ENCODE assay signal across 14 cellular contexts in genomic region chr14:100312110-100313044, GRCh38. TPM values are rescaled to one million over a fixed set of nuclear protein-coding genes. Genes with fewer than 3 reads are reported as not detected.
DNase-seq lines count a peak whose midpoint lies in the region; ATAC-seq and TF ChIP-seq lines count a peak whose summit lies in the region.
"Not testable (repeated sequence)": the region's sequence is repeated elsewhere in the genome, so short reads cannot be mapped to it uniquely, and the experiment has no call there.
"Had no signal": no experiment of that assay in that cellular context is flagged by ENCODE, and none has a peak within 500 bp of the region (broad histone marks: within the 10 kb centered on the region; RNA-seq: fewer than 3 reads in every experiment).

No MANE protein-coding gene starts in this region.

- not testable (repeated sequence) for H3K9me3 Mint-ChIP-seq in activated B cell treated with CpG ODN at 0.5 μM for 24 hours; naive B cell; stimulated activated naive B cell treated with anti-CD40 and anti-IgM and Interleukin-4, amounts not matched to agents 10 μg/mL and 1 μg/mL and 100 μg/mL, for 72 hours
- peaks cover 11% of the 10 kb centered on the region for H3K9me3 Mint-ChIP-seq in glutamatergic neuron (ENCODE audit: unreplicated experiment)

- peaks cover 23% of the 10 kb centered on the region for H3K4me1 Mint-ChIP-seq in activated B cell treated with CpG ODN at 0.5 μM for 24 hours
- peaks cover 38% of the 10 kb centered on the region for H3K4me1 Mint-ChIP-seq in glutamatergic neuron (ENCODE audit: low read depth, unreplicated experiment)
- peaks cover 27 to 39% (median 35%) of the 10 kb centered on the region in 3 donors for H3K4me1 Mint-ChIP-seq in naive B cell
- peaks cover 26 to 46% of the 10 kb centered on the region in 2 donors for H3K4me1 Mint-ChIP-seq in stimulated activated naive B cell treated with anti-CD40 and anti-IgM and Interleukin-4, amounts not matched to agents 10 μg/mL and 1 μg/mL and 100 μg/mL, for 72 hours

- intact Hi-C loops in activated B cell treated with CpG ODN at 0.5 μM for 24 hours (cut with micrococcal nuclease): not testable (repeated sequence)

- POLR2A ChIA-PET in activated B cell treated with CpG ODN at 0.5 μM for 24 hours (lab: Charles Lee): interaction anchor here (0.8 to 1.2 kb wide), 4 partner anchors 9 to 119 kb away, joined by 3 read pairs; no protein-coding TSS in a partner anchor

- H3K4me3 Mint-ChIP-seq in activated B cell treated with CpG ODN at 0.5 μM for 24 hours (peak overlapping the region; percentile 52), glutamatergic neuron (ENCODE audit: unreplicated experiment) (peak overlapping the region; percentile 63), naive B cell (peak overlapping the region; percentile 63 to 89 (median 74))
- H3K4me3 Mint-ChIP-seq in stimulated activated naive B cell treated with anti-CD40 and anti-IgM and Interleukin-4, amounts not matched to agents 10 μg/mL and 1 μg/mL and 100 μg/mL, for 72 hours: not testable (repeated sequence)

- not testable (repeated sequence) for H3K36me3 Mint-ChIP-seq in activated B cell treated with CpG ODN at 0.5 μM for 24 hours (ENCODE audit: low read depth); glutamatergic neuron (ENCODE audit: unreplicated experiment); naive B cell; stimulated activated naive B cell treated with anti-CD40 and anti-IgM and Interleukin-4, amounts not matched to agents 10 μg/mL and 1 μg/mL and 100 μg/mL, for 72 hours

- ATAC-seq in activated B cell treated with CpG ODN at 0.5 μM for 24 hours (ENCODE audit: low read depth) (peak; percentile 74), naive B cell (ENCODE audit: low read depth in 2 of 2) (peak; percentile 90 to 93)
- ATAC-seq in stimulated activated naive B cell treated with anti-CD40 and anti-IgM and Interleukin-4, amounts not matched to agents 10 μg/mL and 1 μg/mL and 100 μg/mL, for 72 hours (replicated peaks): peak; percentile 73 to 79

- TF ChIP-seq CTCF in activated B cell treated with CpG ODN at 0.5 μM for 24 hours (IDR thresholded peaks at IDR 0.05); glutamatergic neuron (IDR thresholded peaks at IDR 0.05; ENCODE audit: partially characterized antibody, unreplicated experiment): not testable (repeated sequence)

- H3K27ac Mint-ChIP-seq in activated B cell treated with CpG ODN at 0.5 μM for 24 hours: peak overlapping the region; percentile 57
- H3K27ac Mint-ChIP-seq in glutamatergic neuron (ENCODE audit: unreplicated experiment): peak overlapping the region; percentile 94
- peak overlapping the region; percentile 61 to 96 (median 87) for H3K27ac Mint-ChIP-seq in naive B cell
- peak overlapping the region; percentile 22 for H3K27ac Mint-ChIP-seq in stimulated activated naive B cell treated with anti-CD40 and anti-IgM and Interleukin-4, amounts not matched to agents 10 μg/mL and 1 μg/mL and 100 μg/mL, for 72 hours

- not testable (repeated sequence) for H3K27me3 Mint-ChIP-seq in activated B cell treated with CpG ODN at 0.5 μM for 24 hours; naive B cell; stimulated activated naive B cell treated with anti-CD40 and anti-IgM and Interleukin-4, amounts not matched to agents 10 μg/mL and 1 μg/mL and 100 μg/mL, for 72 hours
- H3K27me3 Mint-ChIP-seq in glutamatergic neuron (ENCODE audit: unreplicated experiment): peaks cover 14% of the 10 kb centered on the region

- DNase-seq in ELF-1 (ENCODE audit: low read depth, low spot score): peak; percentile 69
- peak; percentile 30 to 69 for DNase-seq in Kasumi-1 (lab: John Stamatoyannopoulos, UW)
- DNase-seq in NCI-H524 (lab: John Stamatoyannopoulos, UW): peak; percentile 84 to 89
- peak; percentile 44 for DNase-seq in OCI-M1 (lab: John Stamatoyannopoulos, UW)
- not testable (repeated sequence) for DNase-seq in activated B cell treated with CpG ODN at 0.5 μM for 24 hours; stimulated activated naive B cell treated with anti-CD40 and anti-IgM and Interleukin-4, amounts not matched to agents 10 μg/mL and 1 μg/mL and 100 μg/mL, for 72 hours
- peak; percentile 12 for DNase-seq in glutamatergic neuron
- peak; percentile 48 for DNase-seq in naive B cell

- CTCF ChIA-PET in activated B cell treated with CpG ODN at 0.5 μM for 24 hours (lab: Charles Lee): interaction anchor here (1.6 kb wide), 1 partner anchor 27 kb away, joined by 5 read pairs; no protein-coding TSS in a partner anchor

RNA-seq across cellular contexts. Expression of gene SLC25A29, which starts 6.1 kb away (rescaled TPM):
- 20.6 and 28.8 TPM in 2 replicates for total RNA-seq in activated B cell treated with CpG ODN at 0.5 μM for 24 hours
- 409 TPM for total RNA-seq in glutamatergic neuron (ENCODE audit: unreplicated experiment)
- 10 to 100 TPM in 1 of 6 donors, 1 to 10 TPM in 5; 1.8 to 13.3 (median 3.3) TPM for polyA plus RNA-seq in naive B cell (ENCODE audit: low read depth in 6 of 6)

RNA-seq across cellular contexts. Expression of gene SLC25A47, which starts 10.8 kb away (rescaled TPM):
- not detected in 2 replicates for total RNA-seq in activated B cell treated with CpG ODN at 0.5 μM for 24 hours
- not detected for total RNA-seq in glutamatergic neuron (ENCODE audit: unreplicated experiment)
- polyA plus RNA-seq in naive B cell (ENCODE audit: low read depth in 6 of 6): not detected
- total RNA-seq: activated T-helper 17 cell treated with anti-CD3 and anti-CD28 coated beads, Interleukin-2, amount 50 U/mL, for 72 hours; ascending aorta; CD8-positive, alpha-beta T cell; heart right ventricle; occipital lobe; renal cortical epithelial cell had no signal
- polyA plus RNA-seq: heart right ventricle had no signal

Comparison
In these comparisons a context has a peak if more than half of its experiments do, and no peak if none do; other contexts are left out.
1. H3K27ac Mint-ChIP-seq: peak in every context shown above with its lines; median percentile 94 in glutamatergic neuron; 87 in naive B cell; 57 in activated B cell treated with CpG ODN at 0.5 μM for 24 hours; 22 in stimulated activated naive B cell treated with anti-CD40 and anti-IgM and Interleukin-4, amounts not matched to agents 10 μg/mL and 1 μg/mL and 100 μg/mL, for 72 hours.
2. RNA of gene SLC25A29, which starts 6.1 kb away (total RNA-seq): 409 TPM in glutamatergic neuron (single experiment); 20.6 to 28.8 TPM in activated B cell treated with CpG ODN at 0.5 μM for 24 hours; every median in the first group is over 10 times any median in the second.
3. Peak in every context shown above with its lines, with median percentiles within 50 percentile points of each other: ATAC-seq.